Comparison of ENCODE assay signal across 34 cellular contexts in the genomic region with DNA sequence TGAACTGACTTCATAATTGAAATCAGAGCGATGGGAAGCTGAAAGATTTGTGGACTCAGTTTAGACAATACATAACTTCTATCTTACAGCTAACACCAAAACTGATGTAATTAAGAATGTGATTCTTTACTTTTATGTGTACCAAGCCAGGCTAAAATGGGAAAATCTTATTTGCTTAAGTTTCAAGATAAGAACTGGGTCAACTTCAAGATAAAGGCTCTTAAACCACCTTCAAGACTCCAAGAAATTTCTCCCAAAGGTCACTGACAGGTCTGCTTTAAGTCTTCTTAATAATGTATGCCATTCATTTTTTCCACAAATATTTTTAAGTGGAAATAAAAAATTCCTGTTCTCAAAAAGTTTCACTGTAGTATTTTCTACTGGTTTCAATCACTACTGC.
"Had no signal": no experiment of that assay in that cellular context is flagged by ENCODE, and none has a peak within 500 bp of the region (broad histone marks: within the 10 kb centered on the region; RNA-seq: fewer than 3 reads in every experiment).

No MANE protein-coding gene starts in this region.

- DNase-seq: activated B cell treated with CpG ODN at 0.5 μM for 24 hours; activated CD4-positive, alpha-beta memory T cell treated with anti-CD3 and anti-CD28 coated beads for 36 hours; activated CD4-positive, alpha-beta T cell treated with anti-CD3 and anti-CD28 coated beads for 4 hours; activated CD4-positive, alpha-beta T cell treated with anti-CD3 and anti-CD28 coated beads, Interleukin-2, amount 10 ng/mL, durations not matched to agents 24 days and 14 days; activated CD4-positive, alpha-beta T cell treated with anti-CD3 and anti-CD28 coated beads, Interleukin-2, amount 50 U/mL, for 1 hour; activated CD4-positive, alpha-beta T cell treated with anti-CD3 and anti-CD28 coated beads, Interleukin-2, amount 50 U/mL, for 4 hours; activated CD4-positive, CD25-positive, alpha-beta regulatory T cell treated with anti-CD3 and anti-CD28 coated beads, Interleukin-2, amount 50 U/mL, for 72 hours; activated CD8-positive, alpha-beta memory T cell treated with anti-CD3 and anti-CD28 coated beads, Interleukin-2, amount 50 U/mL, for 4 hours; activated CD8-positive, alpha-beta T cell treated with anti-CD3 and anti-CD28 coated beads for 36 hours; activated effector memory CD4-positive, alpha-beta T cell treated with anti-CD3 and anti-CD28 coated beads, Interleukin-2, amount 50 U/mL, for 16 hours; activated gamma-delta T cell treated with Interleukin-2 at 50 U/mL for 16 hours; activated naive CD4-positive, alpha-beta T cell; activated naive CD4-positive, alpha-beta T cell treated with anti-CD3 and anti-CD28 coated beads for 36 hours; activated naive CD4-positive, alpha-beta T cell treated with anti-CD3 and anti-CD28 coated beads, Interleukin-2, amount 50 U/mL, for 16 hours; activated naive CD8-positive, alpha-beta T cell treated with anti-CD3 and anti-CD28 coated beads for 36 hours; activated T-cell treated with anti-CD3 and anti-CD28 coated beads for 4 hours; activated T-cell treated with anti-CD3 and anti-CD28 coated beads, Interleukin-2, amount 50 U/mL, for 1 hour; activated T-cell treated with anti-CD3 and anti-CD28 coated beads, Interleukin-2, amount 50 U/mL, for 4 hours; activated T-cell treated with anti-CD3 and anti-CD28 coated beads, Interleukin-2, amount 50 U/mL, for 72 hours; adrenal gland; amniotic stem cell; aorta; brain microvascular endothelial cell; caudate nucleus; T-cell; T-helper 2 cell; T-helper 9 cell had no signal

- ATAC-seq: activated CD8-positive, alpha-beta T cell treated with anti-CD3 and anti-CD28 coated beads for 36 hours; activated naive CD4-positive, alpha-beta T cell treated with anti-CD3 and anti-CD28 coated beads, Interleukin-2, amount 50 U/mL, for 72 hours; activated T-cell treated with anti-CD3 and anti-CD28 coated beads, Interleukin-2, amount 50 U/mL, for 4 hours; activated T-cell treated with anti-CD3 and anti-CD28 coated beads, Interleukin-2, amount 50 U/mL, for 72 hours; activated T-helper 17 cell treated with anti-CD3 and anti-CD28 coated beads, Interleukin-2, amount 50 U/mL, for 72 hours; body of pancreas; T-cell had no signal

- H3K27ac Mint-ChIP-seq: activated B cell treated with CpG ODN at 0.5 μM for 24 hours; activated CD4-positive, alpha-beta memory T cell treated with anti-CD3 and anti-CD28 coated beads for 36 hours; activated CD4-positive, alpha-beta T cell treated with anti-CD3 and anti-CD28 coated beads, Interleukin-2, amount 10 ng/mL, durations not matched to agents 24 days and 14 days; activated CD8-positive, alpha-beta T cell treated with anti-CD3 and anti-CD28 coated beads for 36 hours; activated naive CD4-positive, alpha-beta T cell treated with anti-CD3 and anti-CD28 coated beads for 36 hours; activated naive CD4-positive, alpha-beta T cell treated with anti-CD3 and anti-CD28 coated beads, Interleukin-2, amount 50 U/mL, for 72 hours; activated naive CD8-positive, alpha-beta T cell treated with anti-CD3 and anti-CD28 coated beads for 36 hours; activated T-cell treated with anti-CD3 and anti-CD28 coated beads, Interleukin-2, amount 50 U/mL, for 72 hours; activated T-helper 1 cell treated with anti-CD3 and anti-CD28 coated beads, Interleukin-12 subunit alpha, Interleukin-12 subunit beta, Interleukin-2, Interleukin-4 antibody, amounts not matched to agents 30 ng/mL and 10 ng/mL and 1 ng/mL, durations not matched to agents 14 hours and 24 hours and 36 hours; activated T-helper 17 cell treated with anti-CD3 and anti-CD28 coated beads, Interleukin-2, amount 50 U/mL, for 72 hours; T-cell; T-helper 2 cell treated with Interferon-gamma antibody and Interleukin-4, amounts not matched to agents 5 μg/mL and 100 μg/mL, for 36 hours had no signal

- H3K27ac ChIP-seq: adrenal gland, body of pancreas, brain microvascular endothelial cell, breast epithelium, VCaP had no signal

- H3K36me3 ChIP-seq: brain microvascular endothelial cell had no signal

- H3K27me3 Mint-ChIP-seq: activated B cell treated with CpG ODN at 0.5 μM for 24 hours; activated CD4-positive, alpha-beta memory T cell treated with anti-CD3 and anti-CD28 coated beads for 36 hours; activated CD4-positive, alpha-beta T cell treated with anti-CD3 and anti-CD28 coated beads, Interleukin-2, amount 10 ng/mL, durations not matched to agents 24 days and 14 days; activated CD8-positive, alpha-beta T cell treated with anti-CD3 and anti-CD28 coated beads for 36 hours; activated naive CD8-positive, alpha-beta T cell treated with anti-CD3 and anti-CD28 coated beads for 36 hours; activated T-helper 17 cell treated with anti-CD3 and anti-CD28 coated beads, Interleukin-2, amount 50 U/mL, for 72 hours; T-cell had no signal

- H3K4me1 Mint-ChIP-seq: activated naive CD8-positive, alpha-beta T cell treated with anti-CD3 and anti-CD28 coated beads for 36 hours; activated T-helper 17 cell treated with anti-CD3 and anti-CD28 coated beads, Interleukin-2, amount 50 U/mL, for 72 hours; T-cell had no signal

- H3K27me3 ChIP-seq: adrenal gland, body of pancreas, brain microvascular endothelial cell, breast epithelium had no signal

- H3K4me1 ChIP-seq: breast epithelium had no signal

- H3K9me3 ChIP-seq: adrenal gland, body of pancreas, breast epithelium had no signal

- H3K4me3 Mint-ChIP-seq: activated B cell treated with CpG ODN at 0.5 μM for 24 hours; activated CD4-positive, alpha-beta memory T cell treated with anti-CD3 and anti-CD28 coated beads for 36 hours; activated CD4-positive, alpha-beta T cell treated with anti-CD3 and anti-CD28 coated beads, Interleukin-2, amount 10 ng/mL, durations not matched to agents 24 days and 14 days; activated CD8-positive, alpha-beta T cell treated with anti-CD3 and anti-CD28 coated beads for 36 hours; activated naive CD4-positive, alpha-beta T cell treated with anti-CD3 and anti-CD28 coated beads for 36 hours; activated naive CD8-positive, alpha-beta T cell treated with anti-CD3 and anti-CD28 coated beads for 36 hours; activated T-cell treated with anti-CD3 and anti-CD28 coated beads, Interleukin-2, amount 50 U/mL, for 4 hours; activated T-cell treated with anti-CD3 and anti-CD28 coated beads, Interleukin-2, amount 50 U/mL, for 72 hours; activated T-helper 1 cell treated with anti-CD3 and anti-CD28 coated beads, Interleukin-12 subunit alpha, Interleukin-12 subunit beta, Interleukin-2, Interleukin-4 antibody, amounts not matched to agents 30 ng/mL and 10 ng/mL and 1 ng/mL, durations not matched to agents 14 hours and 24 hours and 36 hours; activated T-helper 17 cell treated with anti-CD3 and anti-CD28 coated beads, Interleukin-2, amount 50 U/mL, for 72 hours; T-cell; T-helper 2 cell treated with Interferon-gamma antibody and Interleukin-4, amounts not matched to agents 5 μg/mL and 100 μg/mL, for 36 hours had no signal

- H3K9me3 Mint-ChIP-seq: activated B cell treated with CpG ODN at 0.5 μM for 24 hours; activated CD4-positive, alpha-beta memory T cell treated with anti-CD3 and anti-CD28 coated beads for 36 hours; activated CD4-positive, alpha-beta T cell treated with anti-CD3 and anti-CD28 coated beads, Interleukin-2, amount 10 ng/mL, durations not matched to agents 24 days and 14 days; activated CD8-positive, alpha-beta T cell treated with anti-CD3 and anti-CD28 coated beads for 36 hours; activated naive CD4-positive, alpha-beta T cell treated with anti-CD3 and anti-CD28 coated beads for 36 hours; activated naive CD4-positive, alpha-beta T cell treated with anti-CD3 and anti-CD28 coated beads, Interleukin-2, amount 50 U/mL, for 72 hours; activated naive CD8-positive, alpha-beta T cell treated with anti-CD3 and anti-CD28 coated beads for 36 hours; activated T-cell treated with anti-CD3 and anti-CD28 coated beads, Interleukin-2, amount 50 U/mL, for 4 hours; activated T-cell treated with anti-CD3 and anti-CD28 coated beads, Interleukin-2, amount 50 U/mL, for 72 hours; activated T-helper 1 cell treated with anti-CD3 and anti-CD28 coated beads, Interleukin-12 subunit alpha, Interleukin-12 subunit beta, Interleukin-2, Interleukin-4 antibody, amounts not matched to agents 30 ng/mL and 10 ng/mL and 1 ng/mL, durations not matched to agents 14 hours and 24 hours and 36 hours; activated T-helper 17 cell treated with anti-CD3 and anti-CD28 coated beads, Interleukin-2, amount 50 U/mL, for 72 hours; T-cell; T-helper 2 cell treated with Interferon-gamma antibody and Interleukin-4, amounts not matched to agents 5 μg/mL and 100 μg/mL, for 36 hours had no signal

- H3K4me3 ChIP-seq: adrenal gland, body of pancreas, breast epithelium had no signal
